Comparison of ENCODE assay signal across 8 cellular contexts in genomic region chr5:138179277-138179857, GRCh38. TPM values are rescaled to one million over a fixed set of nuclear protein-coding genes. Genes with fewer than 3 reads are reported as not detected.
DNase-seq lines count a peak whose midpoint lies in the region; ATAC-seq and TF ChIP-seq lines count a peak whose summit lies in the region.

No MANE protein-coding gene starts in this region.

- intact Hi-C loops in CD4-positive, alpha-beta memory T cell (cut with micrococcal nuclease) = loop anchor here (2.0 to 5.0 kb wide), 3 partner anchors 143 to 363 kb away; partner anchors contain the start of genes ETF1 and FAM53C
- intact Hi-C loops in ascending aorta (cut with DNase I) = loop anchor here (2.0 to 5.0 kb wide), 3 partner anchors 33 to 173 kb away; partner anchors contain the start of genes CDC23, CDC25C and KDM3B

- no peak for DNase-seq in CD4-positive, alpha-beta memory T cell
- DNase-seq in ascending aorta (ENCODE audit: low spot score in 2 of 2) (no peak), mesendoderm (peak; percentile 41), NCI-H1436 (lab: John Stamatoyannopoulos, UW) (no peak), NCI-H1105 treated with DMSO at 0.1 percent for 48 hours (lab: John Stamatoyannopoulos, UW) (no peak)

- H3K18ac ChIP-seq in mesendoderm (ENCODE audit: low read length) = peak overlapping the region; percentile 0

- H2BK120ac ChIP-seq in mesendoderm (ENCODE audit: low read depth, low read length) = no peak overlapping the region

- POLR2A ChIA-PET in CD4-positive, alpha-beta memory T cell (lab: Charles Lee; ENCODE audit: partially characterized antibody) = interaction anchor here (0.6 to 1.9 kb wide), 5 partner anchors 10 to 426 kb away, joined by 3 to 9 read pairs (median 4); partner anchors contain the start of genes CDC23, ETF1 and HSPA9

- H3K56ac ChIP-seq in mesendoderm (ENCODE audit: low read length) = peak overlapping the region; percentile 96

- peak overlapping the region; percentile 46 for H3K4me2 ChIP-seq in mesendoderm (ENCODE audit: low read length)

- H3K79me1 ChIP-seq in mesendoderm (ENCODE audit: low read length) = peaks cover 9% of the 10 kb centered on the region

- no peaks in the 10 kb centered on the region for H3K9me3 ChIP-seq in CD4-positive, alpha-beta memory T cell (ENCODE audit: control insufficient read depth in 1 of 2, low read length in 2 of 2)
- H3K9me3 ChIP-seq in ascending aorta = no peaks in the 10 kb centered on the region

- peak overlapping the region; percentile 41 for H2BK5ac ChIP-seq in mesendoderm (ENCODE audit: low read length)

- peaks cover 4 to 16% (median 9%) of the 10 kb centered on the region in 4 donors for H3K4me1 Mint-ChIP-seq in CD4-positive, alpha-beta memory T cell

- no peaks in the 10 kb centered on the region for H3K27me3 ChIP-seq in CD4-positive, alpha-beta memory T cell (ENCODE audit: insufficient read depth, low read length)
- no peaks in the 10 kb centered on the region for H3K27me3 ChIP-seq in ascending aorta
- H3K27me3 ChIP-seq in mesendoderm (ENCODE audit: insufficient read depth, low read length, poor library complexity) = no peaks in the 10 kb centered on the region

- peak overlapping the region; percentile 41 for H4K5ac ChIP-seq in mesendoderm (ENCODE audit: low read length)

- peaks cover 7 to 19% of the 10 kb centered on the region in 2 donors for H3K36me3 Mint-ChIP-seq in CD4-positive, alpha-beta memory T cell

- peaks cover 19% of the 10 kb centered on the region for H3K79me2 ChIP-seq in mesendoderm (ENCODE audit: control insufficient read depth, insufficient read depth, low read length)

- peak overlapping the region; percentile 61 for H3K4ac ChIP-seq in mesendoderm (ENCODE audit: low read depth, low read length)

- peak overlapping the region in 1 of 7 donors; percentile 55 for H3K27ac Mint-ChIP-seq in CD4-positive, alpha-beta memory T cell

- H3K4me3 ChIP-seq in CD4-positive, alpha-beta memory T cell (ENCODE audit: low read length in 2 of 2) = peak overlapping the region; percentile 80 to 93
- H3K4me3 ChIP-seq in ascending aorta = peak overlapping the region; percentile 82 to 94
- H3K4me3 ChIP-seq in mesendoderm (ENCODE audit: low read length) = peak overlapping the region; percentile 86

- H3K9ac ChIP-seq in mesendoderm (ENCODE audit: low read length) = peak overlapping the region; percentile 85

- no peaks in the 10 kb centered on the region for H3K36me3 ChIP-seq in CD4-positive, alpha-beta memory T cell (ENCODE audit: insufficient read depth, low read length)
- peaks cover 13 to 27% of the 10 kb centered on the region in 2 donors for H3K36me3 ChIP-seq in ascending aorta
- peaks cover 22% of the 10 kb centered on the region for H3K36me3 ChIP-seq in mesendoderm (ENCODE audit: control insufficient read depth, insufficient read depth, low read length)

- H3K23ac ChIP-seq in mesendoderm (ENCODE audit: low read length) = peak overlapping the region; percentile 55

- TF ChIP-seq CTCF in ascending aorta (IDR thresholded peaks at IDR 0.05) = no peak

- H3K27me3 Mint-ChIP-seq in CD4-positive, alpha-beta memory T cell = no peaks in the 10 kb centered on the region

- CTCF ChIA-PET in CD4-positive, alpha-beta memory T cell (lab: Charles Lee; ENCODE audit: partially characterized antibody) = interaction anchor here (0.6 to 2.5 kb wide), 10 partner anchors 9 to 804 kb away, joined by 3 to 10 read pairs (median 4); partner anchors contain the start of genes HSPA9 and KDM3B

- no CpG with 5 or more reads among the region's 23 CpGs for WGBS in mesendoderm (ENCODE audit: extremely low coverage, insufficient coverage, low lambda C conversion rate)

- H2BK15ac ChIP-seq in mesendoderm (replicated peaks; ENCODE audit: low read depth) = no peak overlapping the region

- H4K8ac ChIP-seq in mesendoderm (ENCODE audit: low read depth, low read length) = no peak overlapping the region

- H3K27ac ChIP-seq in CD4-positive, alpha-beta memory T cell (ENCODE audit: low read depth, low read length) = no peak overlapping the region
- no peak overlapping the region for H3K27ac ChIP-seq in ascending aorta
- peak overlapping the region; percentile 5 for H3K27ac ChIP-seq in mesendoderm (ENCODE audit: low read depth, low read length)

- no peaks in the 10 kb centered on the region for H3K9me3 Mint-ChIP-seq in CD4-positive, alpha-beta memory T cell

- no peak overlapping the region for H3K4me3 Mint-ChIP-seq in CD4-positive, alpha-beta memory T cell

- no peak overlapping the region for H2AK5ac ChIP-seq in mesendoderm (ENCODE audit: low read length)

- peaks cover 15% of the 10 kb centered on the region for H3K4me1 ChIP-seq in CD4-positive, alpha-beta memory T cell (ENCODE audit: insufficient read depth, low read length)
- H3K4me1 ChIP-seq in ascending aorta (peaks cover 0 to 9% of the 10 kb centered on the region in 2 donors), mesendoderm (ENCODE audit: control insufficient read depth, low read depth, low read length) (peaks cover 4% of the 10 kb centered on the region)

- ATAC-seq in HG03378 (IDR thresholded peaks at IDR 0.05; ENCODE audit: unreplicated experiment) = peak; percentile 8
- no peak for ATAC-seq in GM19455 (IDR thresholded peaks at IDR 0.05; ENCODE audit: unreplicated experiment)
- no peak for ATAC-seq in HG03025 (IDR thresholded peaks at IDR 0.05; ENCODE audit: low FRiP score, unreplicated experiment)

RNA-seq across cellular contexts. Expression of gene KIF20A, which starts 0.5 kb away (rescaled TPM):
- total RNA-seq in CD4-positive, alpha-beta memory T cell = not detected
- not detected for polyA plus RNA-seq in CD4-positive, alpha-beta memory T cell
- total RNA-seq in ascending aorta = not detected
- 55.9 TPM for polyA plus RNA-seq in mesendoderm (2013, experiment 1 of 2)
- polyA plus RNA-seq in mesendoderm (2013, experiment 2 of 2) = 56.5 TPM

RNA-seq across cellular contexts. Expression of gene BRD8, which starts 0.9 kb away (rescaled TPM):
- 10 to 100 TPM; 93.7 to 97.3 TPM for total RNA-seq in CD4-positive, alpha-beta memory T cell
- polyA plus RNA-seq in CD4-positive, alpha-beta memory T cell = 10 to 100 TPM; 18.4 to 28.4 TPM
- 18.8 TPM for total RNA-seq in ascending aorta
- polyA plus RNA-seq in mesendoderm (2013, experiment 1 of 2) = 50.3 TPM
- 45.1 TPM for polyA plus RNA-seq in mesendoderm (2013, experiment 2 of 2)

RNA-seq across cellular contexts. Expression of gene CDC23, which starts 33.8 kb away (rescaled TPM):
- total RNA-seq in CD4-positive, alpha-beta memory T cell = 10 to 100 TPM; 31.9 to 32.5 TPM
- polyA plus RNA-seq in CD4-positive, alpha-beta memory T cell = 10 to 100 TPM; 25.5 to 26.3 TPM
- total RNA-seq in ascending aorta = 13.2 TPM
- 31.8 TPM for polyA plus RNA-seq in mesendoderm (2013, experiment 1 of 2)
- 32.9 TPM for polyA plus RNA-seq in mesendoderm (2013, experiment 2 of 2)

RNA-seq across cellular contexts. Expression of gene NME5, which starts 40.1 kb away (rescaled TPM):
- total RNA-seq in CD4-positive, alpha-beta memory T cell = not detected
- polyA plus RNA-seq in CD4-positive, alpha-beta memory T cell = not detected
- total RNA-seq in ascending aorta = not detected
- polyA plus RNA-seq in mesendoderm (2013, experiment 1 of 2) = 2.9 TPM
- 3.0 TPM for polyA plus RNA-seq in mesendoderm (2013, experiment 2 of 2)
